ENCODE assay signal across 19 cellular contexts in genomic region chr19:21045028-21045427, GRCh38.
"Had no signal": no experiment of that assay in that cellular context is flagged by ENCODE, and none has a peak within 500 bp of the region (broad histone marks: within the 10 kb centered on the region; RNA-seq: fewer than 3 reads in every experiment).

No MANE protein-coding gene starts in this region.

- DNase-seq: KBM-7, NCI-H1092, NCI-H1105 treated with DMSO at 0.1 percent for 48 hours, NCI-H1417 treated with DMSO at 0.1 percent for 48 hours, NCI-H146, NCI-H1694 treated with DMSO at 0.1 percent for 48 hours, NCI-H1930, NCI-H2081, NCI-H2107, NCI-H2227 treated with DMSO at 0.1 percent for 48 hours, NCI-H524, NCI-H69, NCI-H774, Right ventricle myocardium superior, RPMI8226, SIG-M5 had no signal

- H3K27me3 ChIP-seq: SJSA1 had no signal

- H3K27ac ChIP-seq: HL-60, SJSA1, SK-N-MC had no signal

- H3K9me3 ChIP-seq: SJSA1 had no signal

- H3K4me3 ChIP-seq: SJSA1, SK-N-MC had no signal

- H3K4me1 ChIP-seq: SJSA1 had no signal
